ENCODE assay signal across 1 cellular context in the genomic region with DNA sequence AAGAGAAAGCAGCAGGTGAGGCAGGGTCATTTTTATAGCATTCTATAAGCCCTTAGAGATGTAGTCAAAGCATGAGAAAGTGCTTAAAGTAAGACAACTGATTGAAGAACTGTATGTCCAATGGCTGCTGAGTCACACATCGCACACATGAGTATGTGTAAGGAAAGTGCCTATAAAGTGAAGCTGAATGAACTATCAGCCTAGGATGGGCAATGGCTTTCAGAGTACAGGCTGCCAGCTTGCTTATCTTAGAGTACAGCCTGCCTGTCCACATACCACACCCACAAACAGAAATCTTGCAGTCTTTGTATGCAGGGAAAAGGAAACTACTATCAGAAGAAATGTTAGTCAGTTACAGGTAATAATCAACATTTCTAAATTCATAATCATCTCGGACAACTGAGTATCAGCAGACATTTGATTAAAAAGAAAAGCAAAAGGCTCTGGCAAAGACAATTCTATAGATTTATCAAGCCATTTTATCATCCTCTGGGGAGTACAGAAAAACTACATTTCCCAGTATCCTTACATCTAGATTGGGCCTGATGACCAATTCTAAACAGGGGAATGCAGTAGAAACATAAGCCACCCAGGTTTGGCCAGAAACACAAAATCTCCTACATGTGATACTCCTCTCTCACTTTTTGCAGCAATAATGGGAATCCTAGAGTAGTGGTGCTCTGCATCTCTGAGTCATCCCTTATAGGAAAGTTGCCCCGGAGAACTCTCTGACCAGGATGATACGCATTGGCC.
A peak's percentile ranks its signal among the peaks of the same experiment; 100 is the strongest.
TF ChIP-seq lines count a peak whose summit lies in the region.

No MANE protein-coding gene starts in this region.

TF ChIP-seq in K562, 482 proteins besides CTCF, POLR2A, EP300 and RAD21 (continued from another document and continues in another):
- TF ChIP-seq HMGXB4 (CRISPR knock-in tag; IDR thresholded peaks at IDR 0.05) (no peak), ETV6 (IDR thresholded peaks at IDR 0.05; ENCODE audit: borderline replicate concordance in 1 of 2, low read depth in 2 of 2, low read length in 1 of 2) (no peak), ETV6 (CRISPR knock-in tag; IDR thresholded peaks at IDR 0.05; ENCODE audit: borderline replicate concordance) (no peak), NCOR1 (IDR thresholded peaks at IDR 0.05) (peak; percentile 70), DDX20 (tag; IDR thresholded peaks at IDR 0.05; ENCODE audit: low read depth) (no peak), SP2 (IDR thresholded peaks at IDR 0.05; ENCODE audit: extremely low read depth, low read depth, low read length, poor library complexity, severe bottlenecking) (no peak), FOXK1 (CRISPR knock-in tag; IDR thresholded peaks at IDR 0.05; ENCODE audit: borderline replicate concordance) (no peak), SMAD2 (IDR thresholded peaks at IDR 0.05; ENCODE audit: low read depth, low read length) (no peak), ZNF655 (CRISPR knock-in tag; IDR thresholded peaks at IDR 0.05) (no peak), HCFC1 (IDR thresholded peaks at IDR 0.05; ENCODE audit: low read depth, low read length) (peak; percentile 75), TSC22D4 (tag; IDR thresholded peaks at IDR 0.05) (no peak), NR2F6 (CRISPR knock-in tag; IDR thresholded peaks at IDR 0.05) (no peak), ZKSCAN8 (CRISPR knock-in tag; IDR thresholded peaks at IDR 0.05) (no peak), ZNF282 (CRISPR knock-in tag; IDR thresholded peaks at IDR 0.05) (no peak), ZNF695 (CRISPR knock-in tag; IDR thresholded peaks at IDR 0.05) (no peak), ZNF121 (CRISPR knock-in tag; conservative IDR thresholded peaks at IDR 0.05) (no peak), FOXK2 (conservative IDR thresholded peaks at IDR 0.05 in 1 of 2, IDR thresholded peaks at IDR 0.05 in 1 of 2; ENCODE audit: low read depth in 2 of 2) (0 out of 4 replicates have a peak, but pooled peaks of 1 of the 2 experiments have one; percentile 9), BRF1 (IDR thresholded peaks at IDR 0.05; ENCODE audit: borderline replicate concordance, extremely low read depth, insufficient read length) (no peak), ZNF124 (CRISPR knock-in tag; IDR thresholded peaks at IDR 0.05) (no peak), PML (IDR thresholded peaks at IDR 0.05; ENCODE audit: low read length) (0 out of 2 replicates have a peak, but pooled peaks have one; percentile 59), RFX1 (IDR thresholded peaks at IDR 0.05) (no peak), SPI1 (IDR thresholded peaks at IDR 0.05; ENCODE audit: borderline replicate concordance, low read depth, low read length) (no peak), ATF7 (IDR thresholded peaks at IDR 0.05) (0 out of 2 replicates have a peak, but pooled peaks have one; percentile 29), REST (CRISPR knock-in tag; IDR thresholded peaks at IDR 0.05; ENCODE audit: low read depth) (no peak), ZBTB34 (CRISPR knock-in tag; IDR thresholded peaks at IDR 0.05) (no peak), DPF2 (IDR thresholded peaks at IDR 0.05) (peak; percentile 81), ADNP (tag; IDR thresholded peaks at IDR 0.05) (no peak), ZNF57 (CRISPR knock-in tag; IDR thresholded peaks at IDR 0.05) (no peak), SRF (CRISPR knock-in tag; IDR thresholded peaks at IDR 0.05) (no peak), EWSR1 (IDR thresholded peaks at IDR 0.05; ENCODE audit: borderline replicate concordance, low read depth, partially characterized antibody) (no peak), MYNN (IDR thresholded peaks at IDR 0.05) (peak; percentile 85; the same call in 1 of the 2 replicates), MYNN (CRISPR knock-in tag; IDR thresholded peaks at IDR 0.05) (no peak), CBX8 (IDR thresholded peaks at IDR 0.05; ENCODE audit: borderline replicate concordance, extremely low read depth, low read depth, low read length, poor library complexity, severe bottlenecking) (no peak), CBX3 (IDR thresholded peaks at IDR 0.05; ENCODE audit: borderline replicate concordance in 1 of 2, low read length in 2 of 2) (peak in 1 of 2 experiments; percentile 67; a peak in 2 of 3 replicates), MAFF (IDR thresholded peaks at IDR 0.05; ENCODE audit: low read length) (peak; percentile 78), ZKSCAN1 (IDR thresholded peaks at IDR 0.05; ENCODE audit: low read depth, low read length) (peak; percentile 37; the same call in 1 of the 2 replicates), BHLHE40 (IDR thresholded peaks at IDR 0.05; ENCODE audit: low read length) (peak; percentile 50; the same call in 1 of the 2 replicates), ZFPM2 (CRISPR knock-in tag; IDR thresholded peaks at IDR 0.05) (no peak), MEIS2 (IDR thresholded peaks at IDR 0.05; ENCODE audit: partially characterized antibody) (peak; percentile 18), NR3C1 (CRISPR knock-in tag; IDR thresholded peaks at IDR 0.05) (no peak), CHAMP1 (IDR thresholded peaks at IDR 0.05) (no peak), ZNF316 (IDR thresholded peaks at IDR 0.05) (peak; percentile 78), PTRF (tag; IDR thresholded peaks at IDR 0.05) (no peak), ATF2 (CRISPR knock-in tag; IDR thresholded peaks at IDR 0.05) (no peak), GTF2B (IDR thresholded peaks at IDR 0.05; ENCODE audit: extremely low read depth, insufficient read length) (no peak)
- TF ChIP-seq, protein P1, sequence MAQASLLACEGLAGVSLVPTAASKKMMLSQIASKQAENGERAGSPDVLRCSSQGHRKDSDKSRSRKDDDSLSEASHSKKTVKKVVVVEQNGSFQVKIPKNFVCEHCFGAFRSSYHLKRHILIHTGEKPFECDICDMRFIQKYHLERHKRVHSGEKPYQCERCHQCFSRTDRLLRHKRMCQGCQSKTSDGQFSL (CRISPR knock-in tag; IDR thresholded peaks at IDR 0.05) = no peak
- TF ChIP-seq, protein P1 (tag; IDR thresholded peaks at IDR 0.05) = no peak
- TF ChIP-seq, protein P2, sequence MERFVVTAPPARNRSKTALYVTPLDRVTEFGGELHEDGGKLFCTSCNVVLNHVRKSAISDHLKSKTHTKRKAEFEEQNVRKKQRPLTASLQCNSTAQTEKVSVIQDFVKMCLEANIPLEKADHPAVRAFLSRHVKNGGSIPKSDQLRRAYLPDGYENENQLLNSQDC (CRISPR knock-in tag; IDR thresholded peaks at IDR 0.05) = no peak
- TF ChIP-seq, protein P3, sequence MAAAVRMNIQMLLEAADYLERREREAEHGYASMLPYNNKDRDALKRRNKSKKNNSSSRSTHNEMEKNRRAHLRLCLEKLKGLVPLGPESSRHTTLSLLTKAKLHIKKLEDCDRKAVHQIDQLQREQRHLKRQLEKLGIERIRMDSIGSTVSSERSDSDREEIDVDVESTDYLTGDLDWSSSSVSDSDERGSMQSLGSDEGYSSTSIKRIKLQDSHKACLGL (CRISPR knock-in tag; IDR thresholded peaks at IDR 0.05; ENCODE audit: borderline replicate concordance, poor library complexity, severe bottlenecking) = no peak
- TF ChIP-seq, protein P4, sequence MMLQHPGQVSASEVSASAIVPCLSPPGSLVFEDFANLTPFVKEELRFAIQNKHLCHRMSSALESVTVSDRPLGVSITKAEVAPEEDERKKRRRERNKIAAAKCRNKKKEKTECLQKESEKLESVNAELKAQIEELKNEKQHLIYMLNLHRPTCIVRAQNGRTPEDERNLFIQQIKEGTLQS (IDR thresholded peaks at IDR 0.05) = 0 out of 2 replicates have a peak, but pooled peaks have one; percentile 20
- TF ChIP-seq, protein P4 (CRISPR knock-in tag; conservative IDR thresholded peaks at IDR 0.05) = no peak
